33 cellular contexts compared by ENCODE assay signal in genomic region chr2:72935611-72935957, GRCh38. TPM values are rescaled to one million over a fixed set of nuclear protein-coding genes. Genes with fewer than 3 reads are reported as not detected.
"Had no signal": no experiment of that assay in that cellular context is flagged by ENCODE, and none has a peak within 500 bp of the region (broad histone marks: within the 10 kb centered on the region; RNA-seq: fewer than 3 reads in every experiment).

No MANE protein-coding gene starts in this region.

- H3K4me3 ChIP-seq: adrenal gland, MG63, PC-9, SJCRH30, SK-N-MC had no signal

- H3K9me3 ChIP-seq: adrenal gland, MG63, SJCRH30 had no signal

- H3K9me3 Mint-ChIP-seq: activated CD4-positive, alpha-beta T cell treated with anti-CD3 and anti-CD28 coated beads, Interleukin-2, amount 10 ng/mL, durations not matched to agents 24 days and 14 days; activated CD8-positive, alpha-beta T cell treated with anti-CD3 and anti-CD28 coated beads for 36 hours; activated naive CD8-positive, alpha-beta T cell treated with anti-CD3 and anti-CD28 coated beads for 36 hours; activated T-cell treated with anti-CD3 and anti-CD28 coated beads, Interleukin-2, amount 50 U/mL, for 72 hours; activated T-helper 17 cell treated with anti-CD3 and anti-CD28 coated beads, Interleukin-2, amount 50 U/mL, for 72 hours; brain; T-helper 2 cell treated with Interferon-gamma antibody and Interleukin-4, amounts not matched to agents 5 μg/mL and 100 μg/mL, for 36 hours had no signal

- H3K27me3 ChIP-seq: adrenal gland, MG63, SJCRH30 had no signal

- H3K4me3 Mint-ChIP-seq: activated CD4-positive, alpha-beta T cell treated with anti-CD3 and anti-CD28 coated beads, Interleukin-2, amount 10 ng/mL, durations not matched to agents 24 days and 14 days; activated CD8-positive, alpha-beta T cell treated with anti-CD3 and anti-CD28 coated beads for 36 hours; activated naive CD8-positive, alpha-beta T cell treated with anti-CD3 and anti-CD28 coated beads for 36 hours; activated T-cell treated with anti-CD3 and anti-CD28 coated beads, Interleukin-2, amount 50 U/mL, for 72 hours; activated T-helper 17 cell treated with anti-CD3 and anti-CD28 coated beads, Interleukin-2, amount 50 U/mL, for 72 hours; T-helper 2 cell treated with Interferon-gamma antibody and Interleukin-4, amounts not matched to agents 5 μg/mL and 100 μg/mL, for 36 hours had no signal

- DNase-seq: activated CD4-positive, alpha-beta T cell treated with anti-CD3 and anti-CD28 coated beads, Interleukin-2, amount 10 ng/mL, durations not matched to agents 24 days and 14 days; activated CD4-positive, alpha-beta T cell treated with anti-CD3 and anti-CD28 coated beads, Interleukin-2, amount 50 U/mL, for 4 hours; activated effector memory CD4-positive, alpha-beta T cell treated with anti-CD3 and anti-CD28 coated beads, Interleukin-2, amount 50 U/mL, for 16 hours; activated naive CD4-positive, alpha-beta T cell; activated naive CD4-positive, alpha-beta T cell treated with anti-CD3 and anti-CD28 coated beads, Interleukin-2, amount 50 U/mL, for 16 hours; activated naive CD8-positive, alpha-beta T cell treated with anti-CD3 and anti-CD28 coated beads for 36 hours; activated T-cell treated with anti-CD3 and anti-CD28 coated beads, Interleukin-2, amount 50 U/mL, for 1 hour; activated T-cell treated with anti-CD3 and anti-CD28 coated beads, Interleukin-2, amount 50 U/mL, for 72 hours; anterior cingulate cortex; caudate nucleus; cerebellar nuclear complex; Kasumi-1; MG63; NCI-H1048; NCI-H1436; NCI-H1694; NCI-H2081 treated with DMSO at 0.1 percent for 48 hours; NCI-H226; NCI-H524 treated with DMSO at 0.1 percent for 48 hours; NK-92 treated with Interleukin-12 subunit alpha and Interleukin-12 subunit beta, amount 100 ng/mL, for 24 hours; Right ventricle myocardium superior had no signal

- H3K4me1 Mint-ChIP-seq: activated naive CD8-positive, alpha-beta T cell treated with anti-CD3 and anti-CD28 coated beads for 36 hours; brain had no signal

- ATAC-seq: activated CD8-positive, alpha-beta T cell treated with anti-CD3 and anti-CD28 coated beads for 36 hours; activated T-cell treated with anti-CD3 and anti-CD28 coated beads, Interleukin-2, amount 50 U/mL, for 72 hours had no signal

- H3K36me3 Mint-ChIP-seq: activated naive CD8-positive, alpha-beta T cell treated with anti-CD3 and anti-CD28 coated beads for 36 hours; brain had no signal

- H3K27ac Mint-ChIP-seq: activated CD4-positive, alpha-beta T cell treated with anti-CD3 and anti-CD28 coated beads, Interleukin-2, amount 10 ng/mL, durations not matched to agents 24 days and 14 days; activated CD8-positive, alpha-beta T cell treated with anti-CD3 and anti-CD28 coated beads for 36 hours; activated naive CD8-positive, alpha-beta T cell treated with anti-CD3 and anti-CD28 coated beads for 36 hours; activated T-cell treated with anti-CD3 and anti-CD28 coated beads, Interleukin-2, amount 50 U/mL, for 72 hours; activated T-helper 17 cell treated with anti-CD3 and anti-CD28 coated beads, Interleukin-2, amount 50 U/mL, for 72 hours; T-helper 2 cell treated with Interferon-gamma antibody and Interleukin-4, amounts not matched to agents 5 μg/mL and 100 μg/mL, for 36 hours had no signal

- H3K27ac ChIP-seq: adrenal gland, PC-9, RWPE1, SJCRH30, SK-N-MC had no signal

- H3K36me3 ChIP-seq: adrenal gland, MG63, SJCRH30 had no signal

- H3K4me1 ChIP-seq: adrenal gland had no signal

- H3K27me3 Mint-ChIP-seq: activated naive CD8-positive, alpha-beta T cell treated with anti-CD3 and anti-CD28 coated beads for 36 hours had no signal

RNA-seq across cellular contexts. Expression of gene EMX1, which starts 18.3 kb away (rescaled TPM):
- total RNA-seq: activated CD4-positive, alpha-beta T cell treated with anti-CD3 and anti-CD28 coated beads, Interleukin-2, amount 10 ng/mL, durations not matched to agents 24 days and 14 days; activated CD8-positive, alpha-beta T cell treated with anti-CD3 and anti-CD28 coated beads for 36 hours; activated naive CD8-positive, alpha-beta T cell treated with anti-CD3 and anti-CD28 coated beads for 36 hours; activated T-helper 17 cell treated with anti-CD3 and anti-CD28 coated beads, Interleukin-2, amount 50 U/mL, for 72 hours; NCI-H460; OCI-LY7; PC-9; Right ventricle myocardium superior; SJCRH30; T-helper 1 cell treated with Interleukin-12 subunit alpha and Interleukin-12 subunit beta and Interleukin-4 antibody, amounts not matched to agents 30 ng/mL and 1 ng/mL, for 36 hours had no signal

RNA-seq across cellular contexts. Expression of gene SPR, which starts 48.4 kb away (rescaled TPM):
- total RNA-seq: OCI-LY7 had no signal
